In the genomic region with DNA sequence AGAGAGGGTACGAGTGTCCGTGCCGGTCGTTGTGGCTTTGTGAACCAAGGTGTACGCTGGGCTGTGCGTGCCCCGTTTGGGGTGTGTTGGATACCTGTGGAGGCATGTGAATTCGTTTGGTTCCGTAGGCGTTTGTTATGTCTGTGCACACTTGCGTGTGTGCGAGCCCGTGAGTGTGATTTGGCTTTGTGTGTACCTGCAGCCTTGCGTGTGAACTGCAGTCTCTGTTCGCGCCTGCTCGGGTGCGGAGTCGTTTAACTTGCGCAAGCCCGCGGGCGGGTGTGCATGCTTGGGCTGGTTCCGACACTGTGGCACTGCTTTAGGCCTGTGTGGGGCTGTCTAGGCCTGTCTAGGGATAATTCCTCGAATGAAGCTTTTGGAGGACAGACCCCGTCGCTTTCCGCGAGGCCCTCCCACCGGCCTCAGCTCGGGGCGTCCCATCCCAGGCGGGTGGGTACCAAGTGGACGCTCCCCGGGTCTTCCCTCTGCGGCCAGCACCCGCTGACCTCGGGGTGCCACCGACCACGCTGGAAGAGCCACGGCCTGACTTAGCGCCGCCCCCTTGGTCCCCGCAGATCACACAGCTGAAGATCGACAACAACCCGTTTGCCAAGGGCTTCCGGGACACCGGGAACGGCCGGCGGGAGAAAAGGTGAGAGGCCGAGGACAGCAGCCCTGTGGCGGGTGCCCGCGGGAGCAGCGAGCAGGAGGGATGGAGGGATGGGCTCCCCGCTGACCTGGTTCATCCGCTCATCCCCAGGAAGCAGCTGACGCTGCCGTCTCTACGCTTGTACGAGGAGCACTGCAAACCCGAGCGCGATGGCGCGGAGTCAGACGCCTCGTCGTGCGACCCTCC, we compare ENCODE assay signal across 8 cellular contexts. TPM values are rescaled to one million over a fixed set of nuclear protein-coding genes. Genes with fewer than 3 reads are reported as not detected.
DNase-seq lines count a peak whose midpoint lies in the region; ATAC-seq, FAIRE-seq and TF ChIP-seq lines count a peak whose summit lies in the region.

No MANE protein-coding gene starts in this region.

- peaks cover 70% of the 10 kb centered on the region for H3K27me3 Mint-ChIP-seq in type B pancreatic cell

- H3K36me3 Mint-ChIP-seq in type B pancreatic cell: peaks cover 16% of the 10 kb centered on the region

- H3K4me1 Mint-ChIP-seq in type B pancreatic cell (ENCODE audit: unreplicated experiment): peaks cover 23% of the 10 kb centered on the region

- H3K27ac ChIP-seq in brain microvascular endothelial cell (peak overlapping the region; percentile 21), lung (ENCODE audit: low read depth in 1 of 2, low read length in 1 of 2) (peak overlapping the region in 1 of 2 donors; percentile 90)

- peak overlapping the region; percentile 58 for H3K27ac Mint-ChIP-seq in type B pancreatic cell

- H3K4me3 ChIP-seq in brain microvascular endothelial cell (ENCODE audit: low read depth, low read length) (peak overlapping the region; percentile 84), lung (peak overlapping the region; percentile 61)

- ATAC-seq in lung (ENCODE audit: insufficient read depth, low FRiP score): no peak
- no peak for ATAC-seq in HG03457 (IDR thresholded peaks at IDR 0.05; ENCODE audit: unreplicated experiment)

- no peaks in the 10 kb centered on the region for H3K9me3 Mint-ChIP-seq in type B pancreatic cell

- peaks cover 22% of the 10 kb centered on the region for H3K36me3 ChIP-seq in brain microvascular endothelial cell (replicated peaks)
- H3K36me3 ChIP-seq in lung (ENCODE audit: control insufficient read depth in 2 of 2, insufficient read depth in 2 of 2, low read length in 2 of 2): peaks cover 0 to 34% of the 10 kb centered on the region in 2 donors

- H3K9me3 ChIP-seq in lung (ENCODE audit: control insufficient read depth in 2 of 2, insufficient read depth in 1 of 2, low read length in 1 of 2): peaks cover 0 to 7% of the 10 kb centered on the region in 2 donors

- 16 to 28% methylated on average over 70 to 71 of the region's 71 CpGs for WGBS in lung, 2 donors

- in situ Hi-C loops in brain microvascular endothelial cell (cut with HindIII; ENCODE audit: low pct_ligation_motif_present, low sequenced_read_pairs): no loop called here

- H3K27me3 ChIP-seq in brain microvascular endothelial cell (replicated peaks) (no peaks in the 10 kb centered on the region), lung (ENCODE audit: control insufficient read depth, insufficient read depth) (no peaks in the 10 kb centered on the region)

- peak overlapping the region; percentile 79 for H3K4me3 Mint-ChIP-seq in type B pancreatic cell

- peaks cover 0 to 11% of the 10 kb centered on the region in 2 donors for H3K4me1 ChIP-seq in lung (ENCODE audit: control insufficient read depth in 2 of 2, insufficient read depth in 2 of 2, low read length in 2 of 2)

- TF ChIP-seq CTCF in brain microvascular endothelial cell (IDR thresholded peaks at IDR 0.05; ENCODE audit: low read depth, low read length, missing control alignments) (no peak), lung (IDR thresholded peaks at IDR 0.05; ENCODE audit: control extremely low read depth, extremely low read depth) (no peak), type B pancreatic cell (conservative IDR thresholded peaks at IDR 0.05) (no peak)

- FAIRE-seq in RCC 7860 (lab: Jason Lieb, UNC): no peak

- DNase-seq in activated T-cell treated with anti-CD3 and anti-CD28 coated beads, Interleukin-2, amount 50 U/mL, for 1 hour: peak; percentile 36
- DNase-seq in activated T-cell treated with anti-CD3 and anti-CD28 coated beads for 4 hours (no peak), brain microvascular endothelial cell (peak; percentile 36), lung (ENCODE audit: low spot score) (no peak), type B pancreatic cell (ENCODE audit: extremely low spot score, unreplicated experiment) (no peak), RCC 7860 (ENCODE audit: low spot score) (no peak)
- DNase-seq in activated CD4-positive, alpha-beta T cell treated with anti-CD3 and anti-CD28 coated beads, Interleukin-2, amount 50 U/mL, for 4 hours: no peak

RNA-seq across cellular contexts. Expression of a gene that starts 4.4 kb away (rescaled TPM):
- total RNA-seq in lung (100 to 1,000 TPM; 106 to 155 TPM), type B pancreatic cell (ENCODE audit: low replicate concordance) (8.7 and 55.9 TPM in 2 replicates)
- polyA plus RNA-seq in lung: 10 to 100 TPM; 44.5 to 52.2 TPM

RNA-seq across cellular contexts. Expression of a gene that starts 48.1 kb away (rescaled TPM):
- 10 to 100 TPM; 28.7 to 53.7 TPM for total RNA-seq in lung
- 10 to 100 TPM in 1 of 2 donors, 1 to 10 TPM in 1; 6.1 to 15.3 TPM for polyA plus RNA-seq in lung
- total RNA-seq in type B pancreatic cell (ENCODE audit: low replicate concordance): 0.45 and 1.8 TPM in 2 replicates

Comparison
In these comparisons a context has a peak if more than half of its experiments do, and no peak if none do; other contexts are left out.
1. DNase-seq: peak in activated T-cell treated with anti-CD3 and anti-CD28 coated beads, Interleukin-2, amount 50 U/mL, for 1 hour (single experiment) and brain microvascular endothelial cell (single experiment); none in activated T-cell treated with anti-CD3 and anti-CD28 coated beads for 4 hours (single experiment), lung (single experiment), type B pancreatic cell (single experiment), RCC 7860 (single experiment) and activated CD4-positive, alpha-beta T cell treated with anti-CD3 and anti-CD28 coated beads, Interleukin-2, amount 50 U/mL, for 4 hours (0 of 2).
2. RNA of a gene that starts 48.1 kb away (total RNA-seq): 28.7 to 53.7 TPM in lung; 0.45 to 1.8 TPM in type B pancreatic cell; every median in the first group is over 10 times any median in the second.